ENCODE assay signal across 19 cellular contexts in genomic region chr4:186342582-186342981, GRCh38.
"Had no signal": no experiment of that assay in that cellular context is flagged by ENCODE, and none has a peak within 500 bp of the region (broad histone marks: within the 10 kb centered on the region; RNA-seq: fewer than 3 reads in every experiment).

No MANE protein-coding gene starts in this region.

- H3K27ac ChIP-seq: brain microvascular endothelial cell, tibial nerve, vagina had no signal

- DNase-seq: activated CD4-positive, alpha-beta T cell treated with anti-CD3 and anti-CD28 coated beads for 48 hours; activated CD8-positive, alpha-beta memory T cell treated with anti-CD3 and anti-CD28 coated beads, Interleukin-2, amount 50 U/mL, for 48 hours; activated CD8-positive, alpha-beta T cell treated with anti-CD3 and anti-CD28 coated beads, Interleukin-2, amount 10 ng/mL, durations not matched to agents 7 days and 5 days; activated gamma-delta T cell treated with Interleukin-2 at 50 U/mL for 16 hours; activated naive CD8-positive, alpha-beta T cell treated with anti-CD3 and anti-CD28 coated beads for 36 hours; amygdala; brain microvascular endothelial cell; dermis blood vessel endothelial cell; erythroblast; left ventricle myocardium superior; mesendoderm; nucleus accumbens; posterior cingulate gyrus; stimulated activated CD4-positive, alpha-beta T cell treated with anti-CD3 and anti-CD28 coated beads, Interleukin-2, amount 100 ng/mL, for 48 hours had no signal

- ATAC-seq: activated CD8-positive, alpha-beta T cell treated with anti-CD3 and anti-CD28 coated beads, Interleukin-2, amount 10 ng/mL, durations not matched to agents 7 days and 5 days; left ventricle myocardium superior; natural killer cell treated with Interleukin-12 subunit alpha and Interleukin-12 subunit beta and Interleukin-15 and Interleukin-18, amount 100 ng/mL, for 72 hours; stimulated activated memory B cell treated with anti-CD40 and anti-IgM and Interleukin-4, amounts not matched to agents 10 μg/mL and 1 μg/mL and 100 μg/mL, for 72 hours; WTC11 had no signal
